ENCODE assay signal across 8 cellular contexts in genomic region chr15:31442203-31443090, GRCh38.
DNase-seq lines count a peak whose midpoint lies in the region; ATAC-seq and TF ChIP-seq lines count a peak whose summit lies in the region.

No MANE protein-coding gene starts in this region.

- H4K20me1 ChIP-seq in smooth muscle cell (ENCODE audit: low read depth) = no peaks in the 10 kb centered on the region

- H3K4me2 ChIP-seq in smooth muscle cell = peak overlapping the region; percentile 61

- peaks cover 15% of the 10 kb centered on the region for H3F3A ChIP-seq in smooth muscle cell (ENCODE audit: low read depth)

- peak overlapping the region; percentile 56 for H3K9ac ChIP-seq in smooth muscle cell (ENCODE audit: low read depth)

- DNase-seq in RWPE2 (ENCODE audit: low spot score) = peak; percentile 68
- DNase-seq in fibroblast of mammary gland (ENCODE audit: low read depth) = peak; percentile 98
- DNase-seq in smooth muscle cell (lab: John Stamatoyannopoulos, UW; ENCODE audit: unreplicated experiment) = no peak
- no peak for DNase-seq in activated T-cell treated with anti-CD3 and anti-CD28 coated beads, Interleukin-2, amount 50 U/mL, for 48 hours
- no peak for DNase-seq in NOMO-1 (lab: John Stamatoyannopoulos, UW; ENCODE audit: unreplicated experiment in 2 of 2)
- no peak for DNase-seq in KG1 (lab: John Stamatoyannopoulos, UW)

- H3K4me1 ChIP-seq in RWPE2 (ENCODE audit: insufficient read depth, poor library complexity, severe bottlenecking) (peaks cover 29% of the 10 kb centered on the region), smooth muscle cell (ENCODE audit: low read depth) (peaks cover 3% of the 10 kb centered on the region)

- H3K36me3 ChIP-seq in RWPE2 (ENCODE audit: low read depth) = no peaks in the 10 kb centered on the region
- no peaks in the 10 kb centered on the region for H3K36me3 ChIP-seq in smooth muscle cell (ENCODE audit: low read depth)

- no peak overlapping the region for H2AFZ ChIP-seq in smooth muscle cell (ENCODE audit: low read depth)

- TF ChIP-seq CTCF in GM12873 (IDR thresholded peaks at IDR 0.05; ENCODE audit: insufficient read depth, low read depth, low read length, missing control alignments) (peak; percentile 33), RWPE2 (IDR thresholded peaks at IDR 0.05; ENCODE audit: poor library complexity, severe bottlenecking) (peak; percentile 48), fibroblast of mammary gland (conservative IDR thresholded peaks at IDR 0.05; ENCODE audit: control insufficient read depth, insufficient read depth, low read depth, low read length) (peak; percentile 64), smooth muscle cell (IDR thresholded peaks at IDR 0.05; ENCODE audit: borderline replicate concordance, insufficient read depth, poor library complexity, severe bottlenecking) (peak; percentile 13)

- H3K79me2 ChIP-seq in smooth muscle cell (ENCODE audit: low read depth) = no peaks in the 10 kb centered on the region

- no peak overlapping the region for H3K4me3 ChIP-seq in RWPE2 (ENCODE audit: severe bottlenecking)
- H3K4me3 ChIP-seq in fibroblast of mammary gland (ENCODE audit: control insufficient read depth, low read depth, low read length) = no peak overlapping the region
- H3K4me3 ChIP-seq in smooth muscle cell = no peak overlapping the region

- H3K27me3 ChIP-seq in RWPE2 (ENCODE audit: insufficient read depth, poor library complexity, severe bottlenecking) = no peaks in the 10 kb centered on the region
- H3K27me3 ChIP-seq in smooth muscle cell (ENCODE audit: low read depth) = no peaks in the 10 kb centered on the region

- peak overlapping the region; percentile 68 for H3K27ac ChIP-seq in RWPE2 (ENCODE audit: poor library complexity, severe bottlenecking)
- H3K27ac ChIP-seq in smooth muscle cell (ENCODE audit: low read depth) = peak overlapping the region; percentile 90

- 61% methylated on average over 16 of the region's 16 CpGs for WGBS in smooth muscle cell (ENCODE audit: low lambda C conversion rate)

- no peaks in the 10 kb centered on the region for H3K9me3 ChIP-seq in RWPE2 (ENCODE audit: severe bottlenecking)
- H3K9me3 ChIP-seq in smooth muscle cell (replicated peaks; ENCODE audit: low read depth) = no peaks in the 10 kb centered on the region

- ATAC-seq in RWPE2 (ENCODE audit: low read depth) (peak; percentile 70), HG02588 (IDR thresholded peaks at IDR 0.05; ENCODE audit: unreplicated experiment) (no peak)

Comparison
In these comparisons a context has a peak if more than half of its experiments do, and no peak if none do; other contexts are left out.
1. CTCF ChIP-seq: peak in every context shown above with its lines; median percentile 64 in fibroblast of mammary gland; 48 in RWPE2; 33 in GM12873; 13 in smooth muscle cell.
2. DNase-seq: peak in RWPE2 (single experiment) and fibroblast of mammary gland (single experiment); none in smooth muscle cell (single experiment), activated T-cell treated with anti-CD3 and anti-CD28 coated beads, Interleukin-2, amount 50 U/mL, for 48 hours (0 of 2), NOMO-1 (0 of 2) and KG1 (single experiment).